20 cellular contexts compared by ENCODE assay signal in genomic region chr19:6719992-6720368, GRCh38. TPM values are rescaled to one million over a fixed set of nuclear protein-coding genes. Genes with fewer than 3 reads are reported as not detected.
DNase-seq lines count a peak whose midpoint lies in the region; ATAC-seq, FAIRE-seq and TF ChIP-seq lines count a peak whose summit lies in the region.
"Had no signal": no experiment of that assay in that cellular context is flagged by ENCODE, and none has a peak within 500 bp of the region (broad histone marks: within the 10 kb centered on the region; RNA-seq: fewer than 3 reads in every experiment).

No MANE protein-coding gene starts in this region.

- no peak for ATAC-seq in right cardiac atrium
- ATAC-seq in left cardiac atrium, result no peak
- ATAC-seq in central memory CD8-positive, alpha-beta T cell (replicated peaks; ENCODE audit: extremely low read depth, poor library complexity, severe bottlenecking), result no peak
- ATAC-seq in memory B cell (ENCODE audit: low read depth), result no peak
- no peak for ATAC-seq in GM18517 (IDR thresholded peaks at IDR 0.05; ENCODE audit: unreplicated experiment)
- ATAC-seq: activated CD4-positive, alpha-beta T cell treated with anti-CD3 and anti-CD28 coated beads for 36 hours; stimulated activated naive CD8-positive, alpha-beta T cell treated with anti-CD3 and anti-CD28 coated beads, Interleukin-15, Interleukin-2, amounts not matched to agents 100 U/mL and 50 U/mL, for 24 hours had no signal

- H3K4me3 ChIP-seq in right cardiac atrium (ENCODE audit: low read length) (peak overlapping the region; percentile 3), WERI-Rb-1 (ENCODE audit: low read depth, low read length) (no peak overlapping the region)
- H3K4me3 ChIP-seq: HAP-1, MG63, SJCRH30 had no signal

- WGBS in right cardiac atrium, result 72% methylated on average over 3 of the region's 3 CpGs

- peak overlapping the region; percentile 2 for H3K27ac Mint-ChIP-seq in central memory CD8-positive, alpha-beta T cell (ENCODE audit: low read depth)
- H3K27ac Mint-ChIP-seq in memory B cell, result peak overlapping the region; percentile 16
- H3K27ac Mint-ChIP-seq: activated CD4-positive, alpha-beta T cell treated with anti-CD3 and anti-CD28 coated beads for 36 hours had no signal

- TF ChIP-seq POLR2A in GM12892 (IDR thresholded peaks at IDR 0.05; ENCODE audit: low read depth, low read length), result no peak

- H3K36me3 ChIP-seq in WERI-Rb-1, result no peaks in the 10 kb centered on the region
- H3K36me3 ChIP-seq: brain microvascular endothelial cell, HAP-1, MG63, SJCRH30 had no signal

- no peaks in the 10 kb centered on the region for H3K27me3 Mint-ChIP-seq in central memory CD8-positive, alpha-beta T cell
- peaks cover 10% of the 10 kb centered on the region for H3K27me3 Mint-ChIP-seq in memory B cell

- FAIRE-seq in GM12892 (lab: Jason Lieb, UNC), result no peak

- H3K4me1 Mint-ChIP-seq in central memory CD8-positive, alpha-beta T cell, result peaks cover 28% of the 10 kb centered on the region
- H3K4me1 Mint-ChIP-seq in memory B cell, result peaks cover 44% of the 10 kb centered on the region

- H3K27ac ChIP-seq in right cardiac atrium (ENCODE audit: low read length) (peak overlapping the region; percentile 5), WERI-Rb-1 (no peak overlapping the region)
- H3K27ac ChIP-seq: brain microvascular endothelial cell, SJCRH30 had no signal

- H3K9me3 Mint-ChIP-seq in central memory CD8-positive, alpha-beta T cell, result no peaks in the 10 kb centered on the region
- H3K9me3 Mint-ChIP-seq in memory B cell, result peaks cover 4% of the 10 kb centered on the region

- H3K36me3 Mint-ChIP-seq in central memory CD8-positive, alpha-beta T cell (ENCODE audit: insufficient read depth), result peaks cover 4% of the 10 kb centered on the region
- H3K36me3 Mint-ChIP-seq in memory B cell, result peaks cover 6% of the 10 kb centered on the region

- intact Hi-C loops in right cardiac atrium (cut with DNase I) (no loop called here), left cardiac atrium (cut with DNase I) (no loop called here)

- no peak for TF ChIP-seq CTCF in WERI-Rb-1 (IDR thresholded peaks at IDR 0.05; ENCODE audit: low read depth, low read length)

- DNase-seq in right cardiac atrium (no peak), left cardiac atrium (no peak), memory B cell (ENCODE audit: low spot score in 2 of 2) (no peak), WERI-Rb-1 (no peak), NCI-H146 treated with DMSO at 0.1 percent for 48 hours (lab: John Stamatoyannopoulos, UW; ENCODE audit: unreplicated experiment) (no peak), GM12892 (ENCODE audit: insufficient read length) (no peak)
- no peak for DNase-seq in central memory CD8-positive, alpha-beta T cell (ENCODE audit: low spot score in 2 of 2)
- DNase-seq: activated CD4-positive, alpha-beta T cell treated with anti-CD3 and anti-CD28 coated beads for 36 hours; activated CD8-positive, alpha-beta memory T cell treated with anti-CD3 and anti-CD28 coated beads, Interleukin-2, amount 50 U/mL, for 48 hours; activated naive CD4-positive, alpha-beta T cell; brain microvascular endothelial cell; effector CD8-positive, alpha-beta T cell; NCI-H1694; SJCRH30; stimulated activated CD4-positive, alpha-beta T cell treated with anti-CD3 and anti-CD28 coated beads, Interleukin-12 subunit alpha, Interleukin-12 subunit beta, amount 100 ng/mL, for 4 hours; stimulated activated naive CD8-positive, alpha-beta T cell treated with anti-CD3 and anti-CD28 coated beads, Interleukin-15, Interleukin-2, amounts not matched to agents 100 U/mL and 50 U/mL, for 24 hours; T-helper 9 cell had no signal

- no peaks in the 10 kb centered on the region for H3K27me3 ChIP-seq in right cardiac atrium (ENCODE audit: control insufficient read depth, insufficient read depth)
- H3K27me3 ChIP-seq in WERI-Rb-1 (ENCODE audit: insufficient read depth, low read depth, severe bottlenecking), result peaks cover 3% of the 10 kb centered on the region
- H3K27me3 ChIP-seq: brain microvascular endothelial cell, MG63 had no signal

- no peaks in the 10 kb centered on the region for H3K4me1 ChIP-seq in right cardiac atrium (ENCODE audit: control insufficient read depth, insufficient read depth, low read length)
- H3K4me1 ChIP-seq: SJCRH30 had no signal

- no peaks in the 10 kb centered on the region for H3K9me3 ChIP-seq in right cardiac atrium (ENCODE audit: control insufficient read depth, low read length)
- H3K9me3 ChIP-seq in WERI-Rb-1 (ENCODE audit: severe bottlenecking), result no peaks in the 10 kb centered on the region
- H3K9me3 ChIP-seq: HAP-1, MG63, SJCRH30 had no signal

- no peak overlapping the region for H3K4me3 Mint-ChIP-seq in central memory CD8-positive, alpha-beta T cell
- no peak overlapping the region for H3K4me3 Mint-ChIP-seq in memory B cell
- H3K4me3 Mint-ChIP-seq: activated CD4-positive, alpha-beta T cell treated with anti-CD3 and anti-CD28 coated beads for 36 hours had no signal

RNA-seq across cellular contexts. Expression of gene C3, which starts 0.5 kb away (rescaled TPM):
- total RNA-seq in right cardiac atrium (100 to 1,000 TPM; 136 to 537 (median 382) TPM), left cardiac atrium (1,000 to 10,000 TPM in 1 of 2 donors, 100 to 1,000 TPM in 1; 373 to 1,073 TPM)
- polyA plus RNA-seq in right cardiac atrium, result 273 TPM
- polyA plus RNA-seq in GM12892 (2012; ENCODE audit: missing spikeins), result 1.4 TPM
- total RNA-seq: SJCRH30 had no signal

RNA-seq across cellular contexts. Expression of gene GPR108, which starts 17.4 kb away (rescaled TPM):
- total RNA-seq in right cardiac atrium, result 10 to 100 TPM; 28.2 to 38.4 (median 33.0) TPM
- polyA plus RNA-seq in right cardiac atrium, result 36.8 TPM
- 10 to 100 TPM; 25.7 to 35.4 TPM for total RNA-seq in left cardiac atrium
- 31.2 TPM for polyA plus RNA-seq in GM12892 (2012; ENCODE audit: missing spikeins)

RNA-seq across cellular contexts. Expression of gene TRIP10, which starts 19.5 kb away (rescaled TPM):
- total RNA-seq in right cardiac atrium (10 to 100 TPM; 68.8 to 89.5 (median 78.8) TPM), left cardiac atrium (10 to 100 TPM; 67.5 to 74.0 TPM)
- polyA plus RNA-seq in right cardiac atrium, result 92.6 TPM
- 47.2 TPM for polyA plus RNA-seq in GM12892 (2012; ENCODE audit: missing spikeins)

RNA-seq across cellular contexts. Expression of gene SH2D3A, which starts 47.3 kb away (rescaled TPM):
- under 1 TPM in 2 of 4 donors, not detected in 2; 0.09 to 0.25 TPM for total RNA-seq in right cardiac atrium
- polyA plus RNA-seq in right cardiac atrium, result 0.54 TPM
- under 1 TPM; 0.47 to 0.65 TPM for total RNA-seq in left cardiac atrium
- polyA plus RNA-seq in GM12892 (2012; ENCODE audit: missing spikeins), result 4.0 TPM
- total RNA-seq: SJCRH30 had no signal

RNA-seq across cellular contexts. Expression of gene TNFSF14, which starts 50.0 kb away (rescaled TPM):
- total RNA-seq in right cardiac atrium (1 to 10 TPM in 2 of 4 donors, under 1 TPM in 2; 0.08 to 1.1 (median 0.83) TPM), left cardiac atrium (1 to 10 TPM; 2.1 to 3.2 TPM)
- polyA plus RNA-seq in right cardiac atrium, result 0.29 TPM
- 7.5 TPM for polyA plus RNA-seq in GM12892 (2012; ENCODE audit: missing spikeins)
- total RNA-seq: SJCRH30 had no signal
